Comparison of ENCODE assay signal across 1 cellular context in the genomic region with DNA sequence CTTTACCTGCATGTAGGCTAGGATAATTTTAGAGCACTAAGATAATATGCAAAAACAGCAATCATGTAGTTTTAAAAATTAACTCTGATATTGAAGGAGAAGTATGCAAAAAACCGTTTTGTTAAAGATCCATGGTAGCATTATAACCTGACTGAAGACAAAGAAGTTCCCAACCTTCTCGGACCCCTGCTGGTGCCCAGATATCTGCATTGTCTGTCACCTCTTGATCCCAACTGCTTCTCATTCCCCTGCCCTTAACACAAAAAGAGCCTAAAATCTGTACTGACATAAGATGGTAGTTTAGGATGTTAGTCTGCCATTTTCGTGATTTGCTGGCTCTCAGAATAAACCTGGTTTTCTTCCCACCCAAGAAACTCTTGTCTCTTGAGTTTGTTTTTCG.
TF ChIP-seq lines count a peak whose summit lies in the region.

No MANE protein-coding gene starts in this region.

TF ChIP-seq in GM23338, 12 proteins besides CTCF, POLR2A, EP300 and RAD21 (continued from another document):
- TF ChIP-seq STAT1 (IDR thresholded peaks at IDR 0.05; ENCODE audit: unreplicated experiment), result no peak
- no peak for TF ChIP-seq ZNF331 (CRISPR knock-in tag; IDR thresholded peaks at IDR 0.05; ENCODE audit: low read depth)
TF ChIP-seq in GM23338: peak in this region for 0.
